8 cellular contexts compared by ENCODE assay signal in the genomic region with DNA sequence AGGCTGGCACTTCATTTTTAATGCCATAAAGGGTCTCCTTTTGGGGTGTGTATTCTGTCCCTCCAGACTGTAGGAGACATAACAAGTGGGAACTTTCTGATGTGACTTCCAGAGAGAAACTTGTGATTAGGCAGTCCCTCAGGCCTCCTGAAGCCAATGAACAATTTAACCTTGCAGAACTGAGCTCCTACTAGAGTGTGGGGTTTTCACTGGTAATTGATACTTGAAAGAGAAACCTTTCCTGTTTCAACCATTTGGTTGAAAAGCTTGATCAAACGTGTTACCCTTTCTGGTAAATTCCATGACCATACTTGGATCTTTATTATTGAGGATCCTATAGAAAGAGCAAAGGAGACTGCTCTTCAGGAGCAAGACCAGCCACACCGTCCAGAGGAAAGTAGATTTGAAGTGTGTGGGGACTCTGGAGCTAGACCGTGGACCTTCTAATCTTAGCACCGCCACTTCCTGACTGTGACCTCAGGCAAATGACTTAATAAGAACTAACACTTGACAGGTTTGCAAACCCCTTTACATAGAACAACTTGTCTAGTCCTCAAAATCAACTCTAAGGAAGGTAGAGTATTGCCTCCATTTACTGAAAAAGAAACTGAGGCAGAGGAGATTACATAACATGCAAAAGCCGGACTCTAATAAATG.
DNase-seq lines count a peak whose midpoint lies in the region; ATAC-seq and TF ChIP-seq lines count a peak whose summit lies in the region.
"Not testable (repeated sequence)": the region's sequence is repeated elsewhere in the genome, so short reads cannot be mapped to it uniquely, and the experiment has no call there.

No MANE protein-coding gene starts in this region.

- not testable (repeated sequence) for H3K9me2 ChIP-seq in Loucy (replicated peaks; ENCODE audit: low read depth, low read length)

- not testable (repeated sequence) for H3K4me3 ChIP-seq in Loucy (ENCODE audit: low read length, poor library complexity, severe bottlenecking)

- H3K36me3 Mint-ChIP-seq in natural killer cell = not testable (repeated sequence)

- H3K27ac Mint-ChIP-seq in natural killer cell = not testable (repeated sequence)

- peaks cover 0 to 11% of the 10 kb centered on the region in 2 donors for H3K4me1 Mint-ChIP-seq in natural killer cell

- intact Hi-C loops in natural killer cell (cut with micrococcal nuclease) = not testable (repeated sequence)

- ATAC-seq in GM18508 (IDR thresholded peaks at IDR 0.05; ENCODE audit: insufficient read depth, unreplicated experiment) (peak; percentile 56), GM19043 (IDR thresholded peaks at IDR 0.05; ENCODE audit: low read depth, unreplicated experiment) (peak; percentile 83), GM21390 (IDR thresholded peaks at IDR 0.05; ENCODE audit: unreplicated experiment) (peak; percentile 91), HG02588 (IDR thresholded peaks at IDR 0.05; ENCODE audit: unreplicated experiment) (peak; percentile 91), HG02973 (IDR thresholded peaks at IDR 0.05; ENCODE audit: unreplicated experiment) (peak; percentile 66), HG03196 (IDR thresholded peaks at IDR 0.05; ENCODE audit: unreplicated experiment) (peak; percentile 73), natural killer cell (peak in 1 of 3 donors; percentile 66)

- not testable (repeated sequence) for TF ChIP-seq CTCF in Loucy (conservative IDR thresholded peaks at IDR 0.05; ENCODE audit: low read length); natural killer cell (IDR thresholded peaks at IDR 0.05)

- H3K9me3 ChIP-seq in Loucy (ENCODE audit: insufficient read depth, low read depth, low read length) = not testable (repeated sequence)

- H3K79me2 ChIP-seq in Loucy (ENCODE audit: insufficient read depth, low read length) = not testable (repeated sequence)

- not testable (repeated sequence) for H2AFZ ChIP-seq in Loucy (ENCODE audit: low read length)

- not testable (repeated sequence) for H3K4me1 ChIP-seq in Loucy (ENCODE audit: insufficient read depth, low read length, poor library complexity, severe bottlenecking)

- not testable (repeated sequence) for H3F3A ChIP-seq in Loucy (ENCODE audit: low read depth)

- H3K27me3 Mint-ChIP-seq in natural killer cell (ENCODE audit: low read depth in 2 of 2) = peaks cover 3 to 26% of the 10 kb centered on the region in 2 donors

- H4K20me1 ChIP-seq in Loucy (ENCODE audit: insufficient read depth, low read length, poor library complexity, severe bottlenecking) = not testable (repeated sequence)

- peak overlapping the region; percentile 11 for H3K4me2 ChIP-seq in Loucy (ENCODE audit: low read depth, low read length, poor library complexity, severe bottlenecking)

- not testable (repeated sequence) for H3K9me3 Mint-ChIP-seq in natural killer cell

- DNase-seq in natural killer cell = not testable (repeated sequence)

- H3K36me3 ChIP-seq in Loucy (ENCODE audit: insufficient read depth, low read length) = not testable (repeated sequence)

- H3K9ac ChIP-seq in Loucy (ENCODE audit: low read depth, low read length, poor library complexity, severe bottlenecking) = not testable (repeated sequence)

- H3K27me3 ChIP-seq in Loucy (ENCODE audit: insufficient read depth, low read length, poor library complexity, severe bottlenecking) = not testable (repeated sequence)

- H3K4me3 Mint-ChIP-seq in natural killer cell = peak overlapping the region; percentile 32
